8 cellular contexts compared by ENCODE assay signal in genomic region chr7:105581066-105581811, GRCh38. TPM values are rescaled to one million over a fixed set of nuclear protein-coding genes. Genes with fewer than 3 reads are reported as not detected.
DNase-seq lines count a peak whose midpoint lies in the region; ATAC-seq and TF ChIP-seq lines count a peak whose summit lies in the region.

A gene with protein sequence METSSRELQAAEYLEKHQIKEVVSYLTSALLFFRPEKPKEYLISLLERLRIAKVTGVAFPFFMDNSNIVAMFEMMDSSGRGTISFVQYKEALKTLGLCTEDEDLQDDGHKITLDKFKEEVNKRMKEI (minus strand): TSS chr7:105581493. CDS start chr7:105581463, 30 bp downstream.

- ATAC-seq in HCT116: peak; percentile 81
- peak; percentile 88 for ATAC-seq in activated CD8-positive, alpha-beta T cell treated with anti-CD3 and anti-CD28 coated beads, Interleukin-2, amount 10 ng/mL, durations not matched to agents 7 days and 5 days
- no peak for ATAC-seq in GM18517 (IDR thresholded peaks at IDR 0.05; ENCODE audit: unreplicated experiment)

- H3K4me3 ChIP-seq in HCT116 (replicated peaks in 1 of 2; ENCODE audit: low read depth in 1 of 2, low read length in 2 of 2): peak within 1 kb of the TSS; percentile 47 to 57
- peak within 1 kb of the TSS; percentile 53 for H3K4me3 ChIP-seq in epithelial cell of esophagus (ENCODE audit: low read length)

- no peaks in the 10 kb centered on the region for H3K9me3 ChIP-seq in HCT116 (ENCODE audit: control insufficient read depth in 1 of 2, insufficient read depth in 1 of 2, low read depth in 1 of 2, low read length in 2 of 2)

- peak within 1 kb of the TSS; percentile 72 for H3K4me3 Mint-ChIP-seq in activated CD8-positive, alpha-beta T cell treated with anti-CD3 and anti-CD28 coated beads, Interleukin-2, amount 10 ng/mL, durations not matched to agents 7 days and 5 days
- peak within 1 kb of the TSS; percentile 73 for H3K4me3 Mint-ChIP-seq in mesothelial cell of epicardium

- H2AFZ ChIP-seq in HCT116 (ENCODE audit: low read depth, low read length, poor library complexity, severe bottlenecking): peak within 1 kb of the TSS; percentile 71

- no peaks in the 10 kb centered on the region for H3K36me3 Mint-ChIP-seq in activated CD8-positive, alpha-beta T cell treated with anti-CD3 and anti-CD28 coated beads, Interleukin-2, amount 10 ng/mL, durations not matched to agents 7 days and 5 days (ENCODE audit: low read depth)
- H3K36me3 Mint-ChIP-seq in mesothelial cell of epicardium: peaks cover 3% of the 10 kb centered on the region

- H3K36me3 ChIP-seq in HCT116 (ENCODE audit: control insufficient read depth in 1 of 2, insufficient read depth in 2 of 2, low read length in 2 of 2): no peaks in the 10 kb centered on the region

- peaks cover 2 to 21% of the 10 kb centered on the region in 2 experiments; a peak in 3 of 4 replicates for H3K4me1 ChIP-seq in HCT116 (ENCODE audit: control insufficient read depth in 1 of 2, insufficient read depth in 2 of 2, low read length in 2 of 2)

- POLR2A ChIA-PET in HCT116 (lab: Charles Lee): no interaction called here
- POLR2A ChIA-PET in activated CD8-positive, alpha-beta T cell treated with anti-CD3 and anti-CD28 coated beads, Interleukin-2, amount 10 ng/mL, durations not matched to agents 7 days and 5 days (lab: Charles Lee): interaction anchor here (0.9 kb wide), 1 partner anchor 50 kb away, joined by 3 read pairs; the partner anchor contains the start of gene RINT1

- H3K27ac ChIP-seq in HCT116 (ENCODE audit: low read depth, low read length): peak within 1 kb of the TSS; percentile 28

- H3K4me2 ChIP-seq in HCT116 (ENCODE audit: low read length): peak within 1 kb of the TSS; percentile 77

- CTCF ChIA-PET in HCT116 (lab: Charles Lee): interaction anchor here (0.9 kb wide), 1 partner anchor 8 kb away, joined by 4 read pairs; no protein-coding TSS in a partner anchor
- CTCF ChIA-PET in activated CD8-positive, alpha-beta T cell treated with anti-CD3 and anti-CD28 coated beads, Interleukin-2, amount 10 ng/mL, durations not matched to agents 7 days and 5 days (lab: Charles Lee): interaction anchor here (0.7 to 0.8 kb wide), 2 partner anchors 8 to 49 kb away, joined by 3 to 4 read pairs; partner anchors contain the start of gene RINT1

- H3K4me1 Mint-ChIP-seq in activated CD8-positive, alpha-beta T cell treated with anti-CD3 and anti-CD28 coated beads, Interleukin-2, amount 10 ng/mL, durations not matched to agents 7 days and 5 days (ENCODE audit: low read depth): peaks cover 11% of the 10 kb centered on the region
- no peaks in the 10 kb centered on the region for H3K4me1 Mint-ChIP-seq in mesothelial cell of epicardium

- H3K9me2 ChIP-seq in HCT116 (ENCODE audit: insufficient read depth): no peaks in the 10 kb centered on the region

- no peaks in the 10 kb centered on the region for H3K9me3 Mint-ChIP-seq in activated CD8-positive, alpha-beta T cell treated with anti-CD3 and anti-CD28 coated beads, Interleukin-2, amount 10 ng/mL, durations not matched to agents 7 days and 5 days (ENCODE audit: insufficient read depth)
- H3K9me3 Mint-ChIP-seq in mesothelial cell of epicardium: peaks cover 15% of the 10 kb centered on the region

- H3K27ac Mint-ChIP-seq in activated CD8-positive, alpha-beta T cell treated with anti-CD3 and anti-CD28 coated beads, Interleukin-2, amount 10 ng/mL, durations not matched to agents 7 days and 5 days: no peak within 1 kb of the TSS
- no peak within 1 kb of the TSS for H3K27ac Mint-ChIP-seq in mesothelial cell of epicardium

- no peaks in the 10 kb centered on the region for H3K79me2 ChIP-seq in HCT116 (ENCODE audit: insufficient read depth, low read length)

- DNase-seq in GM03348 (ENCODE audit: low spot score): peak; percentile 79
- DNase-seq in HCT116 (ENCODE audit: low read depth, low spot score): peak; percentile 56
- DNase-seq in NCI-H187 (lab: John Stamatoyannopoulos, UW): peak; percentile 73 to 79
- DNase-seq in activated CD8-positive, alpha-beta T cell treated with anti-CD3 and anti-CD28 coated beads, Interleukin-2, amount 10 ng/mL, durations not matched to agents 7 days and 5 days: peak; percentile 69
- DNase-seq in epithelial cell of esophagus (ENCODE audit: low read depth): peak; percentile 63
- DNase-seq in mesothelial cell of epicardium (ENCODE audit: low spot score in 2 of 2, unreplicated experiment in 2 of 2): peak; percentile 63 to 70
- DNase-seq in stimulated activated CD8-positive, alpha-beta memory T cell treated with anti-CD3 and anti-CD28 coated beads, Interleukin-7, amount 100 ng/mL, for 24 hours (ENCODE audit: low read depth): peak; percentile 31

- H3K27me3 Mint-ChIP-seq in activated CD8-positive, alpha-beta T cell treated with anti-CD3 and anti-CD28 coated beads, Interleukin-2, amount 10 ng/mL, durations not matched to agents 7 days and 5 days (ENCODE audit: low read depth): no peaks in the 10 kb centered on the region
- no peaks in the 10 kb centered on the region for H3K27me3 Mint-ChIP-seq in mesothelial cell of epicardium (ENCODE audit: low read depth)

- no peak for TF ChIP-seq POLR2A in HCT116 (IDR thresholded peaks at IDR 0.05; ENCODE audit: borderline replicate concordance, extremely low read depth, insufficient read depth, insufficient read length)

- no TSS peak for BruUV-seq in HCT116 (replicated peaks; lab: Mats Ljungman, UMichigan)

- no peaks in the 10 kb centered on the region for H4K20me1 ChIP-seq in HCT116 (ENCODE audit: insufficient read depth)

- no peak for TF ChIP-seq RAD21 in HCT116 (IDR thresholded peaks at IDR 0.05; ENCODE audit: low read depth)

- RAD21 ChIA-PET in HCT116 (lab: Charles Lee; ENCODE audit: low non-redundant PET in 1 of 2, low total read pairs in 2 of 2, uncharacterized antibody in 2 of 2, unreplicated experiment in 2 of 2): no interaction called here

- intact Hi-C loops in HCT116 (cut with micrococcal nuclease): loop anchor here (10.0 kb wide), 2 partner anchors 464 to 596 kb away; no protein-coding TSS in a partner anchor

- no peaks in the 10 kb centered on the region for H3K27me3 ChIP-seq in HCT116 (ENCODE audit: insufficient read depth, low read length)

- TF ChIP-seq CTCF in HCT116 (IDR thresholded peaks at IDR 0.05 in 2 of 3, conservative IDR thresholded peaks at IDR 0.05 in 1 of 3; ENCODE audit: borderline replicate concordance in 1 of 3, insufficient read depth in 1 of 3, low read depth in 2 of 3, low read length in 2 of 3): no peak
- no peak for TF ChIP-seq CTCF in epithelial cell of esophagus (IDR thresholded peaks at IDR 0.05; ENCODE audit: insufficient read depth, low read depth, low read length, missing control alignments)
- no peak for TF ChIP-seq CTCF in mesothelial cell of epicardium (IDR thresholded peaks at IDR 0.05; ENCODE audit: unreplicated experiment)

- H3K9ac ChIP-seq in HCT116 (ENCODE audit: low read length): peak within 1 kb of the TSS; percentile 60

TF ChIP-seq in HCT116, 20 proteins besides CTCF, POLR2A, EP300 and RAD21:
- TF ChIP-seq ELF1 (IDR thresholded peaks at IDR 0.05; ENCODE audit: borderline replicate concordance, low read depth) (no peak), FOSL1 (IDR thresholded peaks at IDR 0.05; ENCODE audit: low read depth) (no peak), POLR2AphosphoS5 (IDR thresholded peaks at IDR 0.05; ENCODE audit: low read depth, low read length) (peak; percentile 19; the same call in 1 of the 2 replicates), JUND (IDR thresholded peaks at IDR 0.05) (no peak), ZNF274 (IDR thresholded peaks at IDR 0.05; ENCODE audit: low read depth, low read length) (no peak), EGR1 (IDR thresholded peaks at IDR 0.05; ENCODE audit: low read depth) (no peak), YY1 (IDR thresholded peaks at IDR 0.05; ENCODE audit: extremely low read depth, insufficient replicate concordance, low read depth, low read length) (peak; percentile 20), SIN3A (IDR thresholded peaks at IDR 0.05; ENCODE audit: low read depth) (peak; percentile 60), SP1 (IDR thresholded peaks at IDR 0.05; ENCODE audit: low read depth) (no peak)
- TF ChIP-seq, protein P1, sequence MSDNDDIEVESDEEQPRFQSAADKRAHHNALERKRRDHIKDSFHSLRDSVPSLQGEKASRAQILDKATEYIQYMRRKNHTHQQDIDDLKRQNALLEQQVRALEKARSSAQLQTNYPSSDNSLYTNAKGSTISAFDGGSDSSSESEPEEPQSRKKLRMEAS (IDR thresholded peaks at IDR 0.05): peak; percentile 51
TF ChIP-seq in HCT116: peak in this region for 4.

RNA-seq across cellular contexts. Expression of the gene that starts here (rescaled TPM):
- 1.7 TPM for total RNA-seq in HCT116 (2021; ENCODE audit: unreplicated experiment)
- polyA plus RNA-seq in HCT116 (2012): 0.51 and 0.81 TPM in 2 replicates
- not detected for total RNA-seq in activated CD8-positive, alpha-beta T cell treated with anti-CD3 and anti-CD28 coated beads, Interleukin-2, amount 10 ng/mL, durations not matched to agents 7 days and 5 days
- not detected in 3 replicates for total RNA-seq in mesothelial cell of epicardium

Comparison
In these comparisons a context has a peak if more than half of its experiments do, and no peak if none do; other contexts are left out.
1. Peak in DNase-seq and ATAC-seq in activated CD8-positive, alpha-beta T cell treated with anti-CD3 and anti-CD28 coated beads, Interleukin-2, amount 10 ng/mL, durations not matched to agents 7 days and 5 days; RNA of the gene not detected or under 1 TPM.
2. Peak in DNase-seq in mesothelial cell of epicardium; RNA of the gene not detected or under 1 TPM.